ENCODE assay signal across 8 cellular contexts in the genomic region with DNA sequence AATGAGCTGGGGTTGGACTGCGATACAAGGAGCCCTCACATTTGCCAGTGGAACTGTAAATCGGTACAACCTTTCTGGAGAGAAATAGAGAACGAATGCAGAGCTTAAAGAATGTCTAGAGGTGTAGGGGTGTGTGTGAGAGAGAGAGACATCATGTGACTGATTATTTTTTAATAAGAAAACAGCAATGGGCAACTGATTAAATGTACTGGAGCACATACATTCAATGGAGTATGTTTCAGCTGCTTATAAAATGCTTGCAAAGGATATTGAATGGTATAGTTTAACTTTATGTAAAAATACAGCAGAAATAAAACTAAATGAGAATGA. TPM values are rescaled to one million over a fixed set of nuclear protein-coding genes. Genes with fewer than 3 reads are reported as not detected.
DNase-seq lines count a peak whose midpoint lies in the region; ATAC-seq and TF ChIP-seq lines count a peak whose summit lies in the region.

No MANE protein-coding gene starts in this region.

- no peaks in the 10 kb centered on the region for H4K20me1 ChIP-seq in neural progenitor cell (ENCODE audit: low read depth)

- no peaks in the 10 kb centered on the region for H3K4me1 ChIP-seq in endodermal cell (ENCODE audit: control insufficient read depth, insufficient read depth, low read length)
- peaks cover 12% of the 10 kb centered on the region for H3K4me1 ChIP-seq in neural progenitor cell

- peak overlapping the region; percentile 87 for H2AFZ ChIP-seq in neural progenitor cell (replicated peaks)

- ATAC-seq in GM21723 (IDR thresholded peaks at IDR 0.05; ENCODE audit: unreplicated experiment), result peak; percentile 30

- H3K27me3 Mint-ChIP-seq in endodermal cell (ENCODE audit: insufficient read depth) (no peaks in the 10 kb centered on the region), neural progenitor cell (ENCODE audit: insufficient read depth, low read depth) (no peaks in the 10 kb centered on the region)

- H3K79me2 ChIP-seq in neural progenitor cell (ENCODE audit: low read depth), result no peaks in the 10 kb centered on the region

- H3K36me3 Mint-ChIP-seq in endodermal cell (ENCODE audit: low read depth) (no peaks in the 10 kb centered on the region), neural progenitor cell (no peaks in the 10 kb centered on the region)

- peak overlapping the region; percentile 70 for H3K27ac Mint-ChIP-seq in endodermal cell
- peak overlapping the region; percentile 80 for H3K27ac Mint-ChIP-seq in neural progenitor cell

- DNase-seq in GM12865 (ENCODE audit: low read depth), result no peak
- peak; percentile 58 to 70 for DNase-seq in Kasumi-1 (lab: John Stamatoyannopoulos, UW)
- no peak for DNase-seq in endodermal cell
- DNase-seq in neural progenitor cell (ENCODE audit: low spot score), result no peak
- no peak for DNase-seq in posterior vena cava (ENCODE audit: low spot score)
- DNase-seq in NCI-H1930 (lab: John Stamatoyannopoulos, UW), result no peak
- no peak for DNase-seq in KBM-7

- H3K36me3 ChIP-seq in endodermal cell (ENCODE audit: control insufficient read depth, insufficient read depth, low read length) (no peaks in the 10 kb centered on the region), neural progenitor cell (no peaks in the 10 kb centered on the region)

- intact Hi-C loops in posterior vena cava (cut with DNase I), result no loop called here

- H3K4me2 ChIP-seq in neural progenitor cell, result peak overlapping the region; percentile 78

- H3K9ac ChIP-seq in endodermal cell (ENCODE audit: extremely low read depth, low read length, poor library complexity, severe bottlenecking) (peak overlapping the region; percentile 76), neural progenitor cell (peak overlapping the region; percentile 40)

- 7 to 13% methylated on average over 3 of the region's 3 CpGs for WGBS in endodermal cell (ENCODE audit: insufficient coverage in 1 of 2, insufficient read length in 1 of 2), 2 experiments

- H3K27ac ChIP-seq in endodermal cell (ENCODE audit: low read depth, low read length), result peak overlapping the region; percentile 84
- H3K27ac ChIP-seq in neural progenitor cell, result peak overlapping the region; percentile 68

- in situ Hi-C loops in KBM-7 (cut with MboI; ENCODE audit: low pct_unique_long_range_greater_than_20kb, low sequenced_read_pairs), result no loop called here

- H3K4me3 Mint-ChIP-seq in endodermal cell (peak overlapping the region; percentile 78), neural progenitor cell (peak overlapping the region; percentile 86)

- H3K9me3 Mint-ChIP-seq in endodermal cell, result no peaks in the 10 kb centered on the region
- H3K9me3 Mint-ChIP-seq in neural progenitor cell, result no peaks in the 10 kb centered on the region

- H3K4me3 ChIP-seq in GM12865 (ENCODE audit: low read depth, low read length) (peak overlapping the region; percentile 92), endodermal cell (ENCODE audit: low read length) (peak overlapping the region; percentile 95), neural progenitor cell (peak overlapping the region; percentile 62)

- H3K9me3 ChIP-seq in endodermal cell (ENCODE audit: control insufficient read depth, low read length) (no peaks in the 10 kb centered on the region), neural progenitor cell (ENCODE audit: low read depth) (no peaks in the 10 kb centered on the region)

- H3F3A ChIP-seq in neural progenitor cell (ENCODE audit: low read depth), result peaks cover 13% of the 10 kb centered on the region

- TF ChIP-seq CTCF in GM12865 (IDR thresholded peaks at IDR 0.05; ENCODE audit: insufficient read depth, low read depth, low read length, missing control alignments) (no peak), endodermal cell (conservative IDR thresholded peaks at IDR 0.05) (no peak), neural progenitor cell (IDR thresholded peaks at IDR 0.05) (no peak)

- H3K27me3 ChIP-seq in endodermal cell (ENCODE audit: control insufficient read depth, insufficient read depth, low read length, poor library complexity, severe bottlenecking) (no peaks in the 10 kb centered on the region), neural progenitor cell (no peaks in the 10 kb centered on the region)

- H3K4me1 Mint-ChIP-seq in endodermal cell, result peaks cover 6% of the 10 kb centered on the region
- peaks cover 13% of the 10 kb centered on the region for H3K4me1 Mint-ChIP-seq in neural progenitor cell

RNA-seq across cellular contexts. Expression of a gene that starts 0.4 kb away (rescaled TPM):
- total RNA-seq in endodermal cell, result 1 to 10 TPM; 1.8 to 2.0 TPM
- polyA plus RNA-seq in endodermal cell (2013, experiment 1 of 2), result 3.0 TPM
- 3.1 TPM for polyA plus RNA-seq in endodermal cell (2013, experiment 2 of 2)
- 1.8 and 2.4 TPM in 2 replicates for total RNA-seq in neural progenitor cell (ENCODE audit: low replicate concordance)
- total RNA-seq in posterior vena cava, result 1 to 10 TPM; 1.5 to 3.1 TPM

Comparison
In these comparisons a context has a peak if more than half of its experiments do, and no peak if none do; other contexts are left out.
1. DNase-seq: peak in Kasumi-1 (2 of 2); none in GM12865 (single experiment), endodermal cell (single experiment), neural progenitor cell (single experiment), posterior vena cava (single experiment), NCI-H1930 (0 of 2) and KBM-7 (single experiment).
2. Peak in every context shown above with its lines, with median percentiles within 50 percentile points of each other: H3K4me3 ChIP-seq.